13 cellular contexts compared by ENCODE assay signal in the genomic region with DNA sequence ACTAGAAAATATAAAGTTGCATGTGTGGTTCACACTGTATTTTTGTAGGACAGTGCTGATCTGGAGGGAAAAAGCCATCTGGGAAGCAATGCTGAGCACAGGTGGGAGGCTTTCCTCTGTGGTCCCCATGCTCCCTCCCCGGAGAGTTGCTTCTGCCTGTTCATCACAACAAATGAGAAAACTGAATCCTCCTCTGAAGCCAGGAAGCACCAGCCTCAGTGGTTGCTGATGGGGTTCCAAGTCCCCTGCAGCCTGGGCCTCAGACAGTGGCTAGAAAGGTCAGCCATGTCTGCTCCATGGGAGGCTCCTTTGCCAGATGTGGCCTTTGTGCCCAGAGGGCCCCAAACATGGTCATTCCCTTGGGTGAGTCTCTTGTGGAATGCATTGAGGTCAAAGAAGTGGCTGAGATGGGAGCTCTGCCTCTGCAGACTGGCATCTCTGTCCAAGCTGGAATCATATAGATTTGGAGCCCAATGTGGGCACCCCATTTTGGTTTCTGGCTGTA.
DNase-seq lines count a peak whose midpoint lies in the region; TF ChIP-seq lines count a peak whose summit lies in the region.
"Had no signal": no experiment of that assay in that cellular context is flagged by ENCODE, and none has a peak within 500 bp of the region (broad histone marks: within the 10 kb centered on the region; RNA-seq: fewer than 3 reads in every experiment).

No MANE protein-coding gene starts in this region.

- H3K4ac ChIP-seq in mesendoderm (ENCODE audit: low read depth, low read length): no peak overlapping the region

- H2BK15ac ChIP-seq in mesendoderm (replicated peaks; ENCODE audit: low read depth): no peak overlapping the region

- no peak overlapping the region for H2BK120ac ChIP-seq in mesendoderm (ENCODE audit: low read depth, low read length)

- H3K79me2 ChIP-seq in mesendoderm (ENCODE audit: control insufficient read depth, insufficient read depth, low read length): no peaks in the 10 kb centered on the region

- peaks cover 30 to 100% (median 86%) of the 10 kb centered on the region in 10 experiments for H3K4me1 ChIP-seq in BLaER1 treated with 17β-estradiol and CSF1 and Interleukin-3, amounts not matched to agents 10 nM and 100 nM
- H3K4me1 ChIP-seq in mesendoderm (ENCODE audit: control insufficient read depth, low read depth, low read length): no peaks in the 10 kb centered on the region
- H3K4me1 ChIP-seq in spleen: peaks cover 0 to 7% (median 0%) of the 10 kb centered on the region in 6 donors
- H3K4me1 ChIP-seq: Caco-2 had no signal

- H4K20me1 ChIP-seq in BLaER1 treated with 17β-estradiol and CSF1 and Interleukin-3, amounts not matched to agents 10 nM and 100 nM: no peaks in the 10 kb centered on the region

- intact Hi-C loops in spleen (cut with DNase I; ENCODE audit: low total_unique reads): no loop called here

- H3K4me2 ChIP-seq in BLaER1 treated with 17β-estradiol and CSF1 and Interleukin-3, amounts not matched to agents 10 nM and 100 nM: peak overlapping the region in 9 of 11 experiments; percentile 16 to 90 (median 75); a peak in 18 of 22 replicates
- H3K4me2 ChIP-seq in mesendoderm (ENCODE audit: low read length): no peak overlapping the region

- no peak for TF ChIP-seq CTCF in spleen (IDR thresholded peaks at IDR 0.05 in 8 of 11, conservative IDR thresholded peaks at IDR 0.05 in 3 of 11)

- no peak overlapping the region for H2AK5ac ChIP-seq in mesendoderm (ENCODE audit: low read length)

- peak overlapping the region in 1 of 11 experiments; percentile 16; a peak in 1 of 22 replicates for H3K27ac ChIP-seq in BLaER1 treated with 17β-estradiol and CSF1 and Interleukin-3, amounts not matched to agents 10 nM and 100 nM
- H3K27ac ChIP-seq in mesendoderm (ENCODE audit: low read depth, low read length): no peak overlapping the region
- no peak overlapping the region for H3K27ac ChIP-seq in spleen
- H3K27ac ChIP-seq: HL-60 had no signal

- no peak overlapping the region for H2BK5ac ChIP-seq in mesendoderm (ENCODE audit: low read length)

- peak overlapping the region; percentile 39 for H4K5ac ChIP-seq in mesendoderm (ENCODE audit: low read length)

- no peaks in the 10 kb centered on the region for H3K27me3 ChIP-seq in BLaER1 treated with 17β-estradiol and CSF1 and Interleukin-3, amounts not matched to agents 10 nM and 100 nM
- H3K27me3 ChIP-seq in mesendoderm (ENCODE audit: insufficient read depth, low read length, poor library complexity): no peaks in the 10 kb centered on the region
- no peaks in the 10 kb centered on the region for H3K27me3 ChIP-seq in spleen (replicated peaks in 1 of 7)

- no peak overlapping the region for H3K23ac ChIP-seq in mesendoderm (ENCODE audit: low read length)

- H3K79me1 ChIP-seq in mesendoderm (ENCODE audit: low read length): no peaks in the 10 kb centered on the region

- H3K9ac ChIP-seq in BLaER1 treated with 17β-estradiol and CSF1 and Interleukin-3, amounts not matched to agents 10 nM and 100 nM: peak overlapping the region in 2 of 11 experiments; percentile 4 to 48; a peak in 2 of 22 replicates
- H3K9ac ChIP-seq in mesendoderm (ENCODE audit: low read length): no peak overlapping the region

- no peak for TF ChIP-seq POLR2A in spleen (IDR thresholded peaks at IDR 0.05)

- H3K56ac ChIP-seq in mesendoderm (ENCODE audit: low read length): no peak overlapping the region

- H3K18ac ChIP-seq in mesendoderm (ENCODE audit: low read length): no peak overlapping the region

- no CpG with 5 or more reads among the region's 1 CpG for WGBS in mesendoderm (ENCODE audit: extremely low coverage, insufficient coverage, low lambda C conversion rate)
- WGBS in spleen, 5 donors: 17 to 80% (median 72%) methylated on average over 1 of the region's 1 CpG

- H3K4me3 ChIP-seq in BLaER1 treated with 17β-estradiol and CSF1 and Interleukin-3, amounts not matched to agents 10 nM and 100 nM: no peak overlapping the region
- no peak overlapping the region for H3K4me3 ChIP-seq in mesendoderm (ENCODE audit: low read length)
- no peak overlapping the region for H3K4me3 ChIP-seq in spleen

- H3K36me3 ChIP-seq in BLaER1 treated with 17β-estradiol and CSF1 and Interleukin-3, amounts not matched to agents 10 nM and 100 nM: no peaks in the 10 kb centered on the region
- H3K36me3 ChIP-seq in mesendoderm (ENCODE audit: control insufficient read depth, insufficient read depth, low read length) (no peaks in the 10 kb centered on the region), spleen (no peaks in the 10 kb centered on the region)

- H3K9me3 ChIP-seq in BLaER1 treated with 17β-estradiol and CSF1 and Interleukin-3, amounts not matched to agents 10 nM and 100 nM (replicated peaks in 1 of 11): no peaks in the 10 kb centered on the region
- H3K9me3 ChIP-seq in spleen: no peaks in the 10 kb centered on the region
- H3K9me3 ChIP-seq: Caco-2 had no signal

- no peak overlapping the region for H4K8ac ChIP-seq in mesendoderm (ENCODE audit: low read depth, low read length)

- DNase-seq in RPMI7951 (ENCODE audit: low read depth) (peak; percentile 69), mesendoderm (no peak), spleen (peak; percentile 44), foreskin melanocyte (no peak), NCI-H526 treated with DMSO at 0.1 percent for 48 hours (lab: John Stamatoyannopoulos, UW) (no peak)
- no peak for DNase-seq in stimulated activated naive CD4-positive, alpha-beta T cell treated with Interleukin-2 at 50 U/mL for 16 hours (lab: John Stamatoyannopoulos, UW)
- DNase-seq: ACHN; CD8-positive, alpha-beta memory T cell; DND-41; GDM1 had no signal

Comparison
In these comparisons a context has a peak if more than half of its experiments do, and no peak if none do; other contexts are left out.
1. DNase-seq: peak in RPMI7951 (single experiment) and spleen (single experiment); none in mesendoderm (single experiment), stimulated activated naive CD4-positive, alpha-beta T cell treated with Interleukin-2 at 50 U/mL for 16 hours (single experiment), foreskin melanocyte (single experiment) and NCI-H526 treated with DMSO at 0.1 percent for 48 hours (single experiment).